ENCODE assay signal across 1 cellular context in the genomic region with DNA sequence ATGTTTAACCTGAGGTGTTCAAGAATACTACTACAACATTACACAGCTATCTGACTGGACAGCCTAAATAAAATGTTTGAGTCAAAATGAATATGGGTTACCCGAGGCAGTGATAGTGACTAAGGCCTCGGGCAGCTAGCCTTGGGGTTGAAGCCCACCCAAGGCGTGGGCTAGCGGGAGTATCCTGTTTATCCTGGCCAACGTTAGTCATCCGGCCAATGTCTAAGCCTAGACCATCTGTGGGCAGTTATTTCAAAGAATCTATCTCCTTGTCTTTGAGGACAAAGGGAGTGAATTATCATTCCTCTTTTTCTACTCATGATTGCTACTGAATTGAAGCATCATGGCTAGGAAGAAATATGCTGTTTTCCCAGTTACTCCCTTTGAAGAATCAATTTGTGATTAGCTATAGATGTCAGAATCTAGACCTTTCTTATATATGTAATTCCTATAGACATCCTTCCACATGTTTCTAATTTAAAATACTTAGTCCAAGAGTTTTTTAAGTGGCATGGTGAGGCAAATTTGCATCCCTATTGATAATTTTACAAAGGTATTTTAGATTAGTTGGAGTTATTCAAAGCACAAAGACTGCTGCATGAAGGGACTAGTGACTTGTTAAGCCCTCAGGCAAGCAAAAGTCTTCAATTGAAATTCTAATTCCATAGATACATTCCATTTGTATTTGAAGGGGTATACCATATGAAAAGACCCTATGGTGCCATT.
TF ChIP-seq lines count a peak whose summit lies in the region.

No MANE protein-coding gene starts in this region.

TF ChIP-seq in IMR-90, 13 proteins besides CTCF, POLR2A, EP300 and RAD21 (continued from another document):
- TF ChIP-seq, protein P1, sequence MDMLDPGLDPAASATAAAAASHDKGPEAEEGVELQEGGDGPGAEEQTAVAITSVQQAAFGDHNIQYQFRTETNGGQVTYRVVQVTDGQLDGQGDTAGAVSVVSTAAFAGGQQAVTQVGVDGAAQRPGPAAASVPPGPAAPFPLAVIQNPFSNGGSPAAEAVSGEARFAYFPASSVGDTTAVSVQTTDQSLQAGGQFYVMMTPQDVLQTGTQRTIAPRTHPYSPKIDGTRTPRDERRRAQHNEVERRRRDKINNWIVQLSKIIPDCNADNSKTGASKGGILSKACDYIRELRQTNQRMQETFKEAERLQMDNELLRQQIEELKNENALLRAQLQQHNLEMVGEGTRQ (IDR thresholded peaks at IDR 0.05; ENCODE audit: low read depth, low read length) = no peak
- TF ChIP-seq SMC3 (IDR thresholded peaks at IDR 0.05; ENCODE audit: low read depth, low read length) (no peak; the same call in 1 of the 2 replicates), BHLHE40 (IDR thresholded peaks at IDR 0.05; ENCODE audit: low read depth, low read length) (peak; percentile 61), MXI1 (IDR thresholded peaks at IDR 0.05; ENCODE audit: borderline replicate concordance, low read depth, low read length) (no peak), FOS (IDR thresholded peaks at IDR 0.05; ENCODE audit: low read depth, low read length) (peak; percentile 95), RCOR1 (IDR thresholded peaks at IDR 0.05; ENCODE audit: insufficient replicate concordance, low read length) (peak; percentile 96)
